Comparison of ENCODE assay signal across 1 cellular context in the genomic region with DNA sequence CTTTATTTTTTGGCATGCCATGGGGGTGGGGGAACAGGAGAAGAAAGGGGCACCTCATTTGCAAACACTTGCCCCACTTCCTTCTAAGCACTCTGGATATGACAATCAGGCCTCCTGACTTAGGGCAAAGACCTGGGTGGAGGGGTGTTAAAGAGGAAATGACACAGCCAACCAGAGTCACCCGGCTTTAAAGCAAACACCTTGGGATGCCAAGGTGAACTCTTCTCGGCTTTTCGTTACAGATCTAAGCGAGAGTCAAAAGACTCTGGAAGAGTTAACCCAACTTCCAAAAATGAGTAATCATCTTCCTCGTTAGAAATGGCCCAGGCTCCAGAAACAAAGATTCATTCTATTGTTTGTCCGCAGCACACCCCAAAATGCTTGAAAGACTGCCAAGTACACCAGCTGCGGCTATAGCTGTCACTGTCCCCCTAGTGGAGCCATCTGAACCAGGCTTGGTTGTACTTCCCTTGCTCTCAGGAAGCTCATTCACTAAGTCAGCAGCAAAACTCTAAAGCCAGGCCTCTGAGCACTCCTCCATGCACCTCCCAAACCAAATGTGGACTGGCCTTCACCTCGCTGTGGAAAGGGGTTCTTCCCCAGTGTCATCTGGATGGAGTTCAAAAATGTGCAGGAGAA.
A peak's percentile ranks its signal among the peaks of the same experiment; 100 is the strongest.
TF ChIP-seq lines count a peak whose summit lies in the region.

No MANE protein-coding gene starts in this region.

TF ChIP-seq in K562, 482 proteins besides CTCF, POLR2A, EP300 and RAD21 (continued from another document):
- TF ChIP-seq TFAP4 (CRISPR knock-in tag; IDR thresholded peaks at IDR 0.05; ENCODE audit: borderline replicate concordance) (peak; percentile 86), BCLAF1 (IDR thresholded peaks at IDR 0.05; ENCODE audit: borderline replicate concordance in 1 of 2, control insufficient read depth in 1 of 2, low read depth in 2 of 2, low read length in 1 of 2) (no peak), CXXC5 (CRISPR knock-in tag; IDR thresholded peaks at IDR 0.05) (0 out of 2 replicates have a peak, but pooled peaks have one; percentile 17), ZKSCAN8 (CRISPR knock-in tag; IDR thresholded peaks at IDR 0.05) (0 out of 2 replicates have a peak, but pooled peaks have one; percentile 5), WHSC1 (IDR thresholded peaks at IDR 0.05; ENCODE audit: low read length) (no peak), ZC3H11A (IDR thresholded peaks at IDR 0.05; ENCODE audit: low read depth, low read length) (no peak), ZNF24 (IDR thresholded peaks at IDR 0.05) (peak; percentile 60; the same call in 1 of the 2 replicates), CTCFL (IDR thresholded peaks at IDR 0.05; ENCODE audit: borderline replicate concordance, insufficient read depth, low read depth, low read length, poor library complexity, severe bottlenecking) (peak; percentile 70), NFIC (IDR thresholded peaks at IDR 0.05) (peak; percentile 74), ZNF592 (IDR thresholded peaks at IDR 0.05) (peak; percentile 44; the same call in 1 of the 2 replicates), ZNF384 (IDR thresholded peaks at IDR 0.05; ENCODE audit: low read depth, low read length) (no peak), PRDM10 (IDR thresholded peaks at IDR 0.05; ENCODE audit: partially characterized antibody) (no peak), SIN3A (IDR thresholded peaks at IDR 0.05; ENCODE audit: borderline replicate concordance in 2 of 2, control insufficient read depth in 1 of 2, low read depth in 2 of 2, low read length in 2 of 2) (peak in 1 of 2 experiments; percentile 27; a peak in 2 of 4 replicates), PRPF4 (IDR thresholded peaks at IDR 0.05; ENCODE audit: insufficient read depth, low read depth, low read length, poor library complexity, severe bottlenecking) (no peak)
- TF ChIP-seq, protein P1, sequence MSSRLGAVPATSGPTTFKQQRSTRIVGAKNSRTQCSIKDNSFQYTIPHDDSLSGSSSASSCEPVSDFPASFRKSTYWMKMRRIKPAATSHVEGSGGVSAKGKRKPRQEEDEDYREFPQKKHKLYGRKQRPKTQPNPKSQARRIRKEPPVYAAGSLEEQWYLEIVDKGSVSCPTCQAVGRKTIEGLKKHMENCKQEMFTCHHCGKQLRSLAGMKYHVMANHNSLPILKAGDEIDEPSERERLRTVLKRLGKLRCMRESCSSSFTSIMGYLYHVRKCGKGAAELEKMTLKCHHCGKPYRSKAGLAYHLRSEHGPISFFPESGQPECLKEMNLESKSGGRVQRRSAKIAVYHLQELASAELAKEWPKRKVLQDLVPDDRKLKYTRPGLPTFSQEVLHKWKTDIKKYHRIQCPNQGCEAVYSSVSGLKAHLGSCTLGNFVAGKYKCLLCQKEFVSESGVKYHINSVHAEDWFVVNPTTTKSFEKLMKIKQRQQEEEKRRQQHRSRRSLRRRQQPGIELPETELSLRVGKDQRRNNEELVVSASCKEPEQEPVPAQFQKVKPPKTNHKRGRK (tag; IDR thresholded peaks at IDR 0.05), result 0 out of 2 replicates have a peak, but pooled peaks have one; percentile 3
- TF ChIP-seq, protein P2, sequence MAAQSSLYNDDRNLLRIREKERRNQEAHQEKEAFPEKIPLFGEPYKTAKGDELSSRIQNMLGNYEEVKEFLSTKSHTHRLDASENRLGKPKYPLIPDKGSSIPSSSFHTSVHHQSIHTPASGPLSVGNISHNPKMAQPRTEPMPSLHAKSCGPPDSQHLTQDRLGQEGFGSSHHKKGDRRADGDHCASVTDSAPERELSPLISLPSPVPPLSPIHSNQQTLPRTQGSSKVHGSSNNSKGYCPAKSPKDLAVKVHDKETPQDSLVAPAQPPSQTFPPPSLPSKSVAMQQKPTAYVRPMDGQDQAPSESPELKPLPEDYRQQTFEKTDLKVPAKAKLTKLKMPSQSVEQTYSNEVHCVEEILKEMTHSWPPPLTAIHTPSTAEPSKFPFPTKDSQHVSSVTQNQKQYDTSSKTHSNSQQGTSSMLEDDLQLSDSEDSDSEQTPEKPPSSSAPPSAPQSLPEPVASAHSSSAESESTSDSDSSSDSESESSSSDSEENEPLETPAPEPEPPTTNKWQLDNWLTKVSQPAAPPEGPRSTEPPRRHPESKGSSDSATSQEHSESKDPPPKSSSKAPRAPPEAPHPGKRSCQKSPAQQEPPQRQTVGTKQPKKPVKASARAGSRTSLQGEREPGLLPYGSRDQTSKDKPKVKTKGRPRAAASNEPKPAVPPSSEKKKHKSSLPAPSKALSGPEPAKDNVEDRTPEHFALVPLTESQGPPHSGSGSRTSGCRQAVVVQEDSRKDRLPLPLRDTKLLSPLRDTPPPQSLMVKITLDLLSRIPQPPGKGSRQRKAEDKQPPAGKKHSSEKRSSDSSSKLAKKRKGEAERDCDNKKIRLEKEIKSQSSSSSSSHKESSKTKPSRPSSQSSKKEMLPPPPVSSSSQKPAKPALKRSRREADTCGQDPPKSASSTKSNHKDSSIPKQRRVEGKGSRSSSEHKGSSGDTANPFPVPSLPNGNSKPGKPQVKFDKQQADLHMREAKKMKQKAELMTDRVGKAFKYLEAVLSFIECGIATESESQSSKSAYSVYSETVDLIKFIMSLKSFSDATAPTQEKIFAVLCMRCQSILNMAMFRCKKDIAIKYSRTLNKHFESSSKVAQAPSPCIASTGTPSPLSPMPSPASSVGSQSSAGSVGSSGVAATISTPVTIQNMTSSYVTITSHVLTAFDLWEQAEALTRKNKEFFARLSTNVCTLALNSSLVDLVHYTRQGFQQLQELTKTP (IDR thresholded peaks at IDR 0.05; ENCODE audit: low read depth in 1 of 2, partially characterized antibody in 2 of 2), result no peak
